ENCODE assay signal across 8 cellular contexts in genomic region chr16:27235938-27236245, GRCh38. TPM values are rescaled to one million over a fixed set of nuclear protein-coding genes. Genes with fewer than 3 reads are reported as not detected.
DNase-seq lines count a peak whose midpoint lies in the region; ATAC-seq, FAIRE-seq and TF ChIP-seq lines count a peak whose summit lies in the region.

No MANE protein-coding gene starts in this region.

- TF ChIP-seq CTCF in CD14-positive monocyte (IDR thresholded peaks at IDR 0.05) (no peak), Peyer's patch (IDR thresholded peaks at IDR 0.05) (no peak), prostate gland (IDR thresholded peaks at IDR 0.05) (no peak)

- H3K27me3 Mint-ChIP-seq in CD14-positive monocyte (ENCODE audit: low read depth in 3 of 3), result peaks cover 0 to 8% (median 2%) of the 10 kb centered on the region in 3 donors

- H3K9ac ChIP-seq in duodenal mucosa (ENCODE audit: low read depth in 1 of 2, low read length in 2 of 2), result peak overlapping the region in 1 of 2 donors; percentile 28

- H3K4me3 ChIP-seq in Peyer's patch (no peak overlapping the region), duodenal mucosa (ENCODE audit: low read depth in 1 of 2, low read length in 2 of 2) (no peak overlapping the region), prostate gland (no peak overlapping the region)

- peaks cover 36 to 46% of the 10 kb centered on the region in 2 donors for H3K36me3 Mint-ChIP-seq in CD14-positive monocyte

- no peak for ATAC-seq in HG02610 (IDR thresholded peaks at IDR 0.05; ENCODE audit: unreplicated experiment)

- peaks cover 0 to 5% (median 0%) of the 10 kb centered on the region in 3 donors for H3K36me3 ChIP-seq in Peyer's patch
- H3K36me3 ChIP-seq in duodenal mucosa (ENCODE audit: control insufficient read depth in 1 of 2, insufficient read depth in 2 of 2, low read length in 2 of 2), result peaks cover 0 to 9% of the 10 kb centered on the region in 2 donors
- no peaks in the 10 kb centered on the region for H3K36me3 ChIP-seq in prostate gland

- H3K9me3 ChIP-seq in Peyer's patch, result no peaks in the 10 kb centered on the region
- no peaks in the 10 kb centered on the region for H3K9me3 ChIP-seq in duodenal mucosa (ENCODE audit: control insufficient read depth in 1 of 2, low read length in 2 of 2)
- H3K9me3 ChIP-seq in prostate gland, result no peaks in the 10 kb centered on the region

- intact Hi-C loops in CD14-positive monocyte (cut with micrococcal nuclease), result loop anchor here (2.0 to 5.0 kb wide), 4 partner anchors 81 to 221 kb away; no protein-coding TSS in a partner anchor
- intact Hi-C loops in prostate gland (cut with DNase I), result loop anchor here (1.0 to 2.0 kb wide), 2 partner anchors 33 to 132 kb away; partner anchors contain the start of gene NSMCE1

- peak overlapping the region; percentile 76 to 90 (median 84) for H3K27ac ChIP-seq in Peyer's patch
- peak overlapping the region; percentile 47 for H3K27ac ChIP-seq in duodenal mucosa (ENCODE audit: low read depth, low read length)
- H3K27ac ChIP-seq in prostate gland, result peak overlapping the region; percentile 56 to 80

- WGBS in prostate gland, result 85% methylated on average over 8 of the region's 8 CpGs

- peaks cover 47% of the 10 kb centered on the region for H3K4me1 Mint-ChIP-seq in CD14-positive monocyte

- DNase-seq in CD14-positive monocyte (ENCODE audit: low spot score), result no peak
- no peak for DNase-seq in Peyer's patch
- no peak for DNase-seq in prostate gland (ENCODE audit: low spot score)
- no peak for DNase-seq in AG08396 (ENCODE audit: low spot score)
- no peak for DNase-seq in GM12891 (ENCODE audit: insufficient read length, low spot score)
- no peak for DNase-seq in hepatic stellate cell (ENCODE audit: low spot score)

- no peak for FAIRE-seq in GM12891 (lab: Jason Lieb, UNC)

- TF ChIP-seq POLR2A in Peyer's patch (IDR thresholded peaks at IDR 0.05), result no peak
- TF ChIP-seq POLR2A in prostate gland (IDR thresholded peaks at IDR 0.05), result no peak
- no peak for TF ChIP-seq POLR2A in GM12891 (IDR thresholded peaks at IDR 0.05; ENCODE audit: low read depth, low read length)

- H3K4me1 ChIP-seq in Peyer's patch (peaks cover 29 to 76% (median 34%) of the 10 kb centered on the region in 4 donors), duodenal mucosa (ENCODE audit: control insufficient read depth in 1 of 2, insufficient read depth in 2 of 2, low read length in 2 of 2) (peaks cover 63 to 70% of the 10 kb centered on the region in 2 donors), prostate gland (replicated peaks) (peaks cover 28% of the 10 kb centered on the region)

- H3K27me3 ChIP-seq in Peyer's patch (no peaks in the 10 kb centered on the region), duodenal mucosa (ENCODE audit: control insufficient read depth in 1 of 2, insufficient read depth in 2 of 2, low read length in 2 of 2) (no peaks in the 10 kb centered on the region), prostate gland (replicated peaks; ENCODE audit: insufficient read depth) (no peaks in the 10 kb centered on the region)

- no peaks in the 10 kb centered on the region for H3K9me3 Mint-ChIP-seq in CD14-positive monocyte

- peak overlapping the region; percentile 80 to 89 for H3K4me3 Mint-ChIP-seq in CD14-positive monocyte

- peak overlapping the region in 4 of 7 donors; percentile 15 to 83 (median 45) for H3K27ac Mint-ChIP-seq in CD14-positive monocyte

TF ChIP-seq in GM12891, 5 proteins besides CTCF, POLR2A, EP300 and RAD21:
- TF ChIP-seq PAX5 (IDR thresholded peaks at IDR 0.05; ENCODE audit: insufficient read depth, low read length, severe bottlenecking) (no peak), POLR2AphosphoS5 (IDR thresholded peaks at IDR 0.05; ENCODE audit: low read depth, low read length) (no peak), POU2F2 (IDR thresholded peaks at IDR 0.05; ENCODE audit: low read depth, low read length) (no peak), TAF1 (IDR thresholded peaks at IDR 0.05; ENCODE audit: low read depth, low read length) (no peak), SPI1 (IDR thresholded peaks at IDR 0.05; ENCODE audit: low read depth, low read length) (no peak)

RNA-seq across cellular contexts. Expression of gene KDM8, which starts 32.6 kb away (rescaled TPM):
- 1 to 10 TPM in 1 of 2 donors, under 1 TPM in 1; 0.40 to 1.5 TPM for polyA plus RNA-seq in CD14-positive monocyte
- total RNA-seq in Peyer's patch, result 100 to 1,000 TPM in 1 of 4 donors, 10 to 100 TPM in 3; 22.3 to 130 (median 40.9) TPM
- total RNA-seq in prostate gland, result 10 to 100 TPM in 1 of 2 donors, 1 to 10 TPM in 1; 5.6 to 15.3 TPM
- 1.9 TPM for polyA plus RNA-seq in GM12891 (2012; ENCODE audit: low read depth, missing spikeins)

RNA-seq across cellular contexts. Expression of gene NSMCE1, which starts 32.7 kb away (rescaled TPM):
- 10 to 100 TPM; 82.6 to 85.2 TPM for polyA plus RNA-seq in CD14-positive monocyte
- 10 to 100 TPM; 20.9 to 41.3 (median 30.6) TPM for total RNA-seq in Peyer's patch
- 10 to 100 TPM; 55.4 to 71.7 TPM for total RNA-seq in prostate gland
- polyA plus RNA-seq in GM12891 (2012; ENCODE audit: low read depth, missing spikeins), result 81.9 TPM
